In genomic region chr4:106565727-106566126, GRCh38 we compare ENCODE assay signal across 20 cellular contexts.
"Had no signal": no experiment of that assay in that cellular context is flagged by ENCODE, and none has a peak within 500 bp of the region (broad histone marks: within the 10 kb centered on the region; RNA-seq: fewer than 3 reads in every experiment).

No MANE protein-coding gene starts in this region.

- H3K27ac Mint-ChIP-seq: activated CD4-positive, alpha-beta memory T cell treated with anti-CD3 and anti-CD28 coated beads, Interleukin-2, amount 10 ng/mL, durations not matched to agents 7 days and 5 days; activated naive CD4-positive, alpha-beta T cell treated with anti-CD3 and anti-CD28 coated beads, Interleukin-2, amount 50 U/mL, for 72 hours; progenitor cell of endocrine pancreas; T-helper 1 cell treated with Interleukin-12 subunit alpha and Interleukin-12 subunit beta and Interleukin-4 antibody, amounts not matched to agents 30 μg/mL and 1 μg/mL, for 36 hours; WTC11 had no signal

- H3K4me3 Mint-ChIP-seq: activated CD4-positive, alpha-beta memory T cell treated with anti-CD3 and anti-CD28 coated beads, Interleukin-2, amount 10 ng/mL, durations not matched to agents 7 days and 5 days; T-helper 1 cell treated with Interleukin-12 subunit alpha and Interleukin-12 subunit beta and Interleukin-4 antibody, amounts not matched to agents 30 μg/mL and 1 μg/mL, for 36 hours; WTC11 had no signal

- H3K27me3 ChIP-seq: body of pancreas, spleen, stomach had no signal

- H3K36me3 ChIP-seq: spleen, stomach had no signal

- H3K4me1 ChIP-seq: body of pancreas, spleen, stomach had no signal

- H3K4me3 ChIP-seq: body of pancreas, coronary artery, spleen, stomach had no signal

- ATAC-seq: activated naive CD4-positive, alpha-beta T cell treated with anti-CD3 and anti-CD28 coated beads, Interleukin-2, amount 50 U/mL, for 72 hours; body of pancreas; right cardiac atrium; WTC11 had no signal

- DNase-seq: activated CD4-positive, alpha-beta memory T cell treated with anti-CD3 and anti-CD28 coated beads, Interleukin-2, amount 10 ng/mL, durations not matched to agents 7 days and 5 days; activated CD4-positive, alpha-beta T cell treated with anti-CD3 and anti-CD28 coated beads for 4 hours; activated gamma-delta T cell; activated T-cell treated with anti-CD3 and anti-CD28 coated beads, Interleukin-2, amount 50 U/mL, for 48 hours; amniotic stem cell; body of pancreas; central memory CD4-positive, alpha-beta T cell; effector CD4-positive, alpha-beta T cell; hippocampal formation; kidney; midbrain; right cardiac atrium; spleen; stomach had no signal

- H3K4me1 Mint-ChIP-seq: activated CD4-positive, alpha-beta memory T cell treated with anti-CD3 and anti-CD28 coated beads, Interleukin-2, amount 10 ng/mL, durations not matched to agents 7 days and 5 days had no signal

- H3K27ac ChIP-seq: body of pancreas, coronary artery, spleen, stomach had no signal

- FAIRE-seq: kidney, TTC549 had no signal

- H3K9me3 ChIP-seq: body of pancreas had no signal

- H3K27me3 Mint-ChIP-seq: activated CD4-positive, alpha-beta memory T cell treated with anti-CD3 and anti-CD28 coated beads, Interleukin-2, amount 10 ng/mL, durations not matched to agents 7 days and 5 days; progenitor cell of endocrine pancreas had no signal
